13 cellular contexts compared by ENCODE assay signal in the genomic region with DNA sequence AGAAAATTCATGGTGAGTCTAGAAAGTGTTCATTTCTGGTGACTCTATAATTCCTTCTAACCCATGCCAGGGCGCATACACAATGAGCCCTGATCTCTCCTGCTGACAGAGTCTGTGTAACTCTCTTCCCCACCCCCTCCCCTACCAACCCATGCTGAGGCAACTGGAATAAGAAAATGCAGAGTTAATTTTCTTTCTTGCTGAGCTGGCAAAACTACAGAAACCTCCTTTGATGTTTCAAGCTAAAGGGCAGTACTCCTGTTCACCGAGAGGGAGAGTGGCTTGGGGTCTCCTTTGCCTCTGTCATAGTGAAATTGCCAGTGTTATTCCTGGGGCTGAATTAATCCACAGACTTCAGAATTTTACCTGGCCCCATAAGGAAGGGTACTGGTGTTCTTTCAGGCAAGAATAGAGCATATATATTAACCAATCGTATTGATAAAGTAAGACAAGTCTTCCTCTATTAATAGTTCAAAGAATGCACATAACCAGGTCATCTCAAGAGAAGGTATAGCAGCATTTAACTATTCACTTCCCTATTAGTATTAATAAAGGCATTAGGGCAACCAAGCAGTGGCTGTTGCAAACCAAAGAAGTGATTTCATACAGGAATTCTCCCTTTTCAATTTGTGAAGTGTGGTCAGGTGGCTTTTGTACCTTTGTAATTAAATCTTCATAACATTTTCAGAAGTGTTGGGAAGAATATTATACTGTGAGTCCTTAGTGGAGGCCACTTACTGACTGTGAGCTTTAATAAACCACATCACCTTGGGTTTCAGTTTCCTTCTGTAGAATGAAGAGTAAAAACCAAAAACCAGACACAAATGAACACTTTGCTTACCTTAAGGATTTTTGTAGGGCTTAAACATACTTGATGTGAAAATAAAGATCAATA. TPM values are rescaled to one million over a fixed set of nuclear protein-coding genes. Genes with fewer than 3 reads are reported as not detected.
DNase-seq lines count a peak whose midpoint lies in the region; ATAC-seq lines count a peak whose summit lies in the region.
"Had no signal": no experiment of that assay in that cellular context is flagged by ENCODE, and none has a peak within 500 bp of the region (broad histone marks: within the 10 kb centered on the region; RNA-seq: fewer than 3 reads in every experiment).

No MANE protein-coding gene starts in this region.

- DNase-seq in activated naive CD4-positive, alpha-beta T cell treated with anti-CD3 and anti-CD28 coated beads for 36 hours, result no peak
- no peak for DNase-seq in hippocampal formation (lab: John Stamatoyannopoulos, UW)
- DNase-seq in activated T-helper 2 cell treated with anti-CD3 and anti-CD28 coated beads, Interferon-gamma antibody, Interleukin-2, Interleukin-4, amounts not matched to agents 10 μg/mL and 5 μg/mL and 100 μg/mL, durations not matched to agents 14 hours and 24 hours and 36 hours (ENCODE audit: low spot score), result no peak
- no peak for DNase-seq in NCI-H1436 (lab: John Stamatoyannopoulos, UW)
- DNase-seq: activated naive CD4-positive, alpha-beta T cell treated with Interleukin-2 at 50 U/mL for 16 hours; DMS153; islet precursor cell had no signal

- peaks cover 24% of the 10 kb centered on the region for H3K27me3 ChIP-seq in iPS-18a (ENCODE audit: control insufficient read depth, insufficient read depth, low read length)

- CTCF ChIA-PET in activated naive CD4-positive, alpha-beta T cell treated with anti-CD3 and anti-CD28 coated beads for 36 hours (lab: Charles Lee), result no interaction called here

- intact Hi-C loops in activated naive CD4-positive, alpha-beta T cell treated with anti-CD3 and anti-CD28 coated beads for 36 hours (cut with micrococcal nuclease), result no loop called here
- intact Hi-C loops in activated T-helper 2 cell treated with anti-CD3 and anti-CD28 coated beads, Interferon-gamma antibody, Interleukin-2, Interleukin-4, amounts not matched to agents 10 μg/mL and 5 μg/mL and 100 μg/mL, durations not matched to agents 14 hours and 24 hours and 36 hours (cut with micrococcal nuclease), result no loop called here

- H3K27me3 Mint-ChIP-seq in activated naive CD4-positive, alpha-beta T cell treated with anti-CD3 and anti-CD28 coated beads for 36 hours (ENCODE audit: low read depth), result peaks cover 46% of the 10 kb centered on the region
- peaks cover 46% of the 10 kb centered on the region for H3K27me3 Mint-ChIP-seq in activated T-helper 2 cell treated with anti-CD3 and anti-CD28 coated beads, Interferon-gamma antibody, Interleukin-2, Interleukin-4, amounts not matched to agents 10 μg/mL and 5 μg/mL and 100 μg/mL, durations not matched to agents 14 hours and 24 hours and 36 hours (ENCODE audit: low read depth)

- no peak overlapping the region for H3K27ac ChIP-seq in iPS-18a (ENCODE audit: low read length)

- H3K27ac Mint-ChIP-seq in activated naive CD4-positive, alpha-beta T cell treated with anti-CD3 and anti-CD28 coated beads for 36 hours, result no peak overlapping the region
- no peak overlapping the region for H3K27ac Mint-ChIP-seq in activated T-helper 2 cell treated with anti-CD3 and anti-CD28 coated beads, Interferon-gamma antibody, Interleukin-2, Interleukin-4, amounts not matched to agents 10 μg/mL and 5 μg/mL and 100 μg/mL, durations not matched to agents 14 hours and 24 hours and 36 hours
- H3K27ac Mint-ChIP-seq: T-helper 2 cell treated with Interferon-gamma antibody and Interleukin-4, amounts not matched to agents 5 μg/mL and 100 μg/mL, for 36 hours had no signal

- H3K36me3 ChIP-seq in iPS-18a (ENCODE audit: control insufficient read depth, low read depth, low read length), result no peaks in the 10 kb centered on the region

- H3K9me3 ChIP-seq in iPS-18a (ENCODE audit: control insufficient read depth, low read depth, low read length), result no peaks in the 10 kb centered on the region

- H3K4me1 ChIP-seq in iPS-18a (ENCODE audit: control insufficient read depth, low read depth, low read length), result peaks cover 31% of the 10 kb centered on the region

- H3K4me3 Mint-ChIP-seq in activated naive CD4-positive, alpha-beta T cell treated with anti-CD3 and anti-CD28 coated beads for 36 hours, result no peak overlapping the region
- H3K4me3 Mint-ChIP-seq in activated T-helper 2 cell treated with anti-CD3 and anti-CD28 coated beads, Interferon-gamma antibody, Interleukin-2, Interleukin-4, amounts not matched to agents 10 μg/mL and 5 μg/mL and 100 μg/mL, durations not matched to agents 14 hours and 24 hours and 36 hours (ENCODE audit: low read depth), result no peak overlapping the region
- H3K4me3 Mint-ChIP-seq: T-helper 2 cell treated with Interferon-gamma antibody and Interleukin-4, amounts not matched to agents 5 μg/mL and 100 μg/mL, for 36 hours had no signal

- H3K4me3 ChIP-seq in iPS-18a (ENCODE audit: low read length), result peak overlapping the region; percentile 13

- no peaks in the 10 kb centered on the region for H3K36me3 Mint-ChIP-seq in activated naive CD4-positive, alpha-beta T cell treated with anti-CD3 and anti-CD28 coated beads for 36 hours (ENCODE audit: low read depth)
- H3K36me3 Mint-ChIP-seq in activated T-helper 2 cell treated with anti-CD3 and anti-CD28 coated beads, Interferon-gamma antibody, Interleukin-2, Interleukin-4, amounts not matched to agents 10 μg/mL and 5 μg/mL and 100 μg/mL, durations not matched to agents 14 hours and 24 hours and 36 hours (ENCODE audit: low read depth), result no peaks in the 10 kb centered on the region

- H3K9me3 Mint-ChIP-seq in activated naive CD4-positive, alpha-beta T cell treated with anti-CD3 and anti-CD28 coated beads for 36 hours, result no peaks in the 10 kb centered on the region
- H3K9me3 Mint-ChIP-seq in activated T-helper 2 cell treated with anti-CD3 and anti-CD28 coated beads, Interferon-gamma antibody, Interleukin-2, Interleukin-4, amounts not matched to agents 10 μg/mL and 5 μg/mL and 100 μg/mL, durations not matched to agents 14 hours and 24 hours and 36 hours, result no peaks in the 10 kb centered on the region
- H3K9me3 Mint-ChIP-seq: T-helper 2 cell treated with Interferon-gamma antibody and Interleukin-4, amounts not matched to agents 5 μg/mL and 100 μg/mL, for 36 hours had no signal

- ATAC-seq in GM18858 (IDR thresholded peaks at IDR 0.05; ENCODE audit: unreplicated experiment) (peak; percentile 79), GM21717 (IDR thresholded peaks at IDR 0.05; ENCODE audit: unreplicated experiment) (peak; percentile 87), HG03175 (IDR thresholded peaks at IDR 0.05; ENCODE audit: unreplicated experiment) (peak; percentile 81)

- H3K4me1 Mint-ChIP-seq in activated naive CD4-positive, alpha-beta T cell treated with anti-CD3 and anti-CD28 coated beads for 36 hours (ENCODE audit: low read depth), result peaks cover 12% of the 10 kb centered on the region
- H3K4me1 Mint-ChIP-seq in activated T-helper 2 cell treated with anti-CD3 and anti-CD28 coated beads, Interferon-gamma antibody, Interleukin-2, Interleukin-4, amounts not matched to agents 10 μg/mL and 5 μg/mL and 100 μg/mL, durations not matched to agents 14 hours and 24 hours and 36 hours (ENCODE audit: low read depth), result peaks cover 8% of the 10 kb centered on the region

- H3K9ac ChIP-seq in iPS-18a (ENCODE audit: low read length), result no peak overlapping the region

RNA-seq across cellular contexts. Expression of gene GAP43, which starts 4.1 kb away (rescaled TPM):
- under 1 TPM in 1 of 2 experiments, not detected in 1; 0.17 TPM for total RNA-seq in activated naive CD4-positive, alpha-beta T cell treated with anti-CD3 and anti-CD28 coated beads for 36 hours
- not detected in 2 replicates for total RNA-seq in activated T-helper 2 cell treated with anti-CD3 and anti-CD28 coated beads, Interferon-gamma antibody, Interleukin-2, Interleukin-4, amounts not matched to agents 10 μg/mL and 5 μg/mL and 100 μg/mL, durations not matched to agents 14 hours and 24 hours and 36 hours
- total RNA-seq: renal cortical epithelial cell had no signal
